ENCODE assay signal across 24 cellular contexts in genomic region chr2:129330504-129330903, GRCh38.
"Had no signal": no experiment of that assay in that cellular context is flagged by ENCODE, and none has a peak within 500 bp of the region (broad histone marks: within the 10 kb centered on the region; RNA-seq: fewer than 3 reads in every experiment).

No MANE protein-coding gene starts in this region.

- H3K27me3 Mint-ChIP-seq: dendritic cell treated with granulocyte-macrophage colony-stimulating factor and Interleukin-4, amounts not matched to agents 40 ng/mL and 50 ng/mL, for 4 days; effector memory CD8-positive, alpha-beta T cell had no signal

- H3K4me3 ChIP-seq: colonic mucosa, coronary artery, dorsolateral prefrontal cortex, esophagus muscularis mucosa, esophagus squamous epithelium, gastrocnemius medialis, gastroesophageal sphincter, heart left ventricle, heart right ventricle had no signal

- ATAC-seq: effector memory CD8-positive, alpha-beta T cell; esophagus mucosa; foreskin keratinocyte; gastrocnemius medialis; gastroesophageal sphincter; heart left ventricle; heart right ventricle had no signal

- DNase-seq: colonic mucosa; cortex of kidney; dermis blood vessel endothelial cell; dorsolateral prefrontal cortex; effector CD4-positive, alpha-beta T cell; effector CD8-positive, alpha-beta T cell; effector memory CD4-positive, alpha-beta T cell; effector memory CD8-positive, alpha-beta T cell; endodermal cell; erythroblast; esophagus squamous epithelium; foreskin fibroblast; foreskin keratinocyte; foreskin melanocyte; gastrocnemius medialis; glutamatergic neuron; head of caudate nucleus; heart left ventricle; heart right ventricle had no signal

- H3K4me1 ChIP-seq: colonic mucosa, esophagus squamous epithelium, foreskin keratinocyte, gastroesophageal sphincter had no signal

- H3K4me3 Mint-ChIP-seq: dendritic cell treated with granulocyte-macrophage colony-stimulating factor and Interleukin-4, amounts not matched to agents 40 ng/mL and 50 ng/mL, for 4 days; effector memory CD8-positive, alpha-beta T cell; endodermal cell had no signal

- H3K36me3 ChIP-seq: colonic mucosa, esophagus muscularis mucosa, esophagus squamous epithelium, gastrocnemius medialis, gastroesophageal sphincter, heart left ventricle, heart right ventricle had no signal

- H3K4me1 Mint-ChIP-seq: endodermal cell had no signal

- H3K27me3 ChIP-seq: colonic mucosa, esophagus muscularis mucosa, esophagus squamous epithelium, foreskin keratinocyte, gastrocnemius medialis, gastroesophageal sphincter, heart left ventricle had no signal

- H3K9me3 ChIP-seq: colonic mucosa, esophagus muscularis mucosa, esophagus squamous epithelium, gastrocnemius medialis, gastroesophageal sphincter, heart left ventricle, heart right ventricle had no signal

- H3K27ac Mint-ChIP-seq: dendritic cell treated with granulocyte-macrophage colony-stimulating factor and Interleukin-4, amounts not matched to agents 40 ng/mL and 50 ng/mL, for 4 days; effector memory CD8-positive, alpha-beta T cell; endodermal cell had no signal
